Comparison of ENCODE assay signal across 9 cellular contexts in genomic region chr7:55476071-55476803, GRCh38.
A peak's percentile ranks its signal among the peaks of the same experiment; 100 is the strongest.
DNase-seq lines count a peak whose midpoint lies in the region; ATAC-seq, FAIRE-seq and TF ChIP-seq lines count a peak whose summit lies in the region.
"Had no signal": no experiment of that assay in that cellular context is flagged by ENCODE, and none has a peak within 500 bp of the region (broad histone marks: within the 10 kb centered on the region; RNA-seq: fewer than 3 reads in every experiment).

No MANE protein-coding gene starts in this region.

- H3K27ac Mint-ChIP-seq in astrocyte (ENCODE audit: unreplicated experiment) = no peak overlapping the region

- no peak for ATAC-seq in esophagus mucosa

- no peak overlapping the region for H2AFZ ChIP-seq in GM23248
- peak overlapping the region; percentile 9 for H2AFZ ChIP-seq in astrocyte (ENCODE audit: low read depth, low read length)

- no peaks in the 10 kb centered on the region for H3K36me3 ChIP-seq in GM23248 (ENCODE audit: low read depth)
- no peaks in the 10 kb centered on the region for H3K36me3 ChIP-seq in astrocyte (ENCODE audit: insufficient read depth, low read length)

- no peak overlapping the region for H3K9ac ChIP-seq in GM23248
- peak overlapping the region; percentile 54 for H3K9ac ChIP-seq in astrocyte (ENCODE audit: low read length)

- H3K79me2 ChIP-seq in GM23248 (ENCODE audit: insufficient read depth) = peaks cover 6% of the 10 kb centered on the region; the same call in 1 of the 2 replicates
- peaks cover 12% of the 10 kb centered on the region for H3K79me2 ChIP-seq in astrocyte (ENCODE audit: insufficient read depth, low read length)

- peaks cover 24% of the 10 kb centered on the region for H3F3A ChIP-seq in GM23248 (ENCODE audit: insufficient read depth)

- H3K4me1 ChIP-seq in GM23248 (ENCODE audit: insufficient read depth) = peaks cover 29% of the 10 kb centered on the region
- peaks cover 37% of the 10 kb centered on the region for H3K4me1 ChIP-seq in astrocyte (ENCODE audit: insufficient read depth, low read length)

- H3K27me3 Mint-ChIP-seq in astrocyte (ENCODE audit: low read depth, unreplicated experiment) = no peaks in the 10 kb centered on the region

- no peak for TF ChIP-seq CTCF in astrocyte (IDR thresholded peaks at IDR 0.05; ENCODE audit: insufficient read depth, low read depth, low read length)

- no peak overlapping the region for H3K27ac ChIP-seq in GM23248
- H3K27ac ChIP-seq in astrocyte (ENCODE audit: low read depth, low read length) = peak overlapping the region; percentile 61

- in situ Hi-C loops in GM23248 (cut with MboI) = no loop called here

- H3K4me3 Mint-ChIP-seq in astrocyte (ENCODE audit: unreplicated experiment) = no peak overlapping the region

- H3K27me3 ChIP-seq in GM23248 (replicated peaks; ENCODE audit: insufficient read depth) = no peaks in the 10 kb centered on the region
- no peaks in the 10 kb centered on the region for H3K27me3 ChIP-seq in astrocyte (ENCODE audit: insufficient read depth, low read length)

- H3K4me3 ChIP-seq in GM23248 (no peak overlapping the region), astrocyte (ENCODE audit: insufficient read depth, low read depth, low read length) (no peak overlapping the region)

- peaks cover 35% of the 10 kb centered on the region for H3K4me1 Mint-ChIP-seq in astrocyte (ENCODE audit: low read depth, unreplicated experiment)

- no peaks in the 10 kb centered on the region for H3K9me2 ChIP-seq in GM23248 (ENCODE audit: insufficient read depth)

- H3K9me3 Mint-ChIP-seq in astrocyte (ENCODE audit: unreplicated experiment) = no peaks in the 10 kb centered on the region

- peaks cover 12% of the 10 kb centered on the region for H3K36me3 Mint-ChIP-seq in astrocyte (ENCODE audit: low read depth, unreplicated experiment)

- 64 to 73% methylated on average over 13 to 16 of the region's 16 CpGs for WGBS in GM23248 (ENCODE audit: low coverage in 1 of 2, low lambda C conversion rate in 2 of 2, missing lambda C conversion rate in 2 of 2), 2 experiments

- no peaks in the 10 kb centered on the region for H3K9me3 ChIP-seq in GM23248 (ENCODE audit: low read depth)
- no peaks in the 10 kb centered on the region for H3K9me3 ChIP-seq in astrocyte (ENCODE audit: insufficient read depth, low read depth, low read length)

- DNase-seq in AG08396 (ENCODE audit: low spot score) = peak; percentile 73
- DNase-seq in GM23248 = peak; percentile 80
- DNase-seq in astrocyte (ENCODE audit: low read depth) = peak; percentile 90
- DNase-seq in medulla oblongata (ENCODE audit: extremely low spot score) = peak; percentile 87
- no peak for DNase-seq in HTR-8/SVneo (ENCODE audit: insufficient read length, low spot score)
- no peak for DNase-seq in activated effector memory CD4-positive, alpha-beta T cell treated with Interleukin-2 at 50 U/mL for 16 hours
- no peak for DNase-seq in DMS79 (lab: John Stamatoyannopoulos, UW)
- DNase-seq: NCI-H1048 had no signal

- H3K4me2 ChIP-seq in GM23248 (ENCODE audit: unreplicated experiment) (no peak overlapping the region), astrocyte (ENCODE audit: low read length) (peak overlapping the region; percentile 74)

- FAIRE-seq in astrocyte (lab: Jason Lieb, UNC) (no peak), HTR-8/SVneo (lab: Jason Lieb, UNC) (no peak)

- no peaks in the 10 kb centered on the region for H4K20me1 ChIP-seq in GM23248 (ENCODE audit: insufficient read depth)
- H4K20me1 ChIP-seq in astrocyte (ENCODE audit: insufficient read depth, low read length) = peaks cover 56% of the 10 kb centered on the region

Comparison
In these comparisons a context has a peak if more than half of its experiments do, and no peak if none do; other contexts are left out.
1. DNase-seq: peak in AG08396 (single experiment), GM23248 (single experiment), astrocyte (single experiment) and medulla oblongata (single experiment); none in HTR-8/SVneo (single experiment), activated effector memory CD4-positive, alpha-beta T cell treated with Interleukin-2 at 50 U/mL for 16 hours (single experiment) and DMS79 (single experiment).